8 cellular contexts compared by ENCODE assay signal in genomic region chr7:98202367-98203195, GRCh38. TPM values are rescaled to one million over a fixed set of nuclear protein-coding genes. Genes with fewer than 3 reads are reported as not detected.
DNase-seq lines count a peak whose midpoint lies in the region; ATAC-seq and TF ChIP-seq lines count a peak whose summit lies in the region.

No MANE protein-coding gene starts in this region.

- intact Hi-C loops in MCF 10A (cut with micrococcal nuclease) (no loop called here), breast epithelium (cut with DNase I; ENCODE audit: low total_unique reads) (loop anchor here (5.0 kb wide), 1 partner anchor 1080 kb away; no protein-coding TSS in a partner anchor)

- H3K27me3 ChIP-seq in breast epithelium (no peaks in the 10 kb centered on the region), MG63 (no peaks in the 10 kb centered on the region)

- no peaks in the 10 kb centered on the region for H3K36me3 ChIP-seq in breast epithelium
- no peaks in the 10 kb centered on the region for H3K36me3 ChIP-seq in MG63

- BruUV-seq in MCF 10A (replicated peaks; lab: Mats Ljungman, UMichigan): no TSS peak

- ATAC-seq in HG03520 (IDR thresholded peaks at IDR 0.05; ENCODE audit: unreplicated experiment): peak; percentile 92
- ATAC-seq in memory B cell (ENCODE audit: low read depth): peak; percentile 93

- H3K27me3 Mint-ChIP-seq in MCF 10A (ENCODE audit: insufficient read depth, unreplicated experiment) (no peaks in the 10 kb centered on the region), memory B cell (peaks cover 10% of the 10 kb centered on the region)

- no peaks in the 10 kb centered on the region for H3K4me1 ChIP-seq in breast epithelium

- DNase-seq in MCF 10A (ENCODE audit: unreplicated experiment) (no peak), breast epithelium (ENCODE audit: low spot score in 2 of 2) (no peak), memory B cell (ENCODE audit: low spot score in 2 of 2) (peak; percentile 73 to 84), MG63 (no peak), NCI-H345 treated with DMSO at 0.1 percent for 48 hours (lab: John Stamatoyannopoulos, UW; ENCODE audit: unreplicated experiment) (no peak), NCI-H2227 treated with DMSO at 0.1 percent for 48 hours (lab: John Stamatoyannopoulos, UW) (no peak)
- peak; percentile 16 to 47 for DNase-seq in activated CD4-positive, alpha-beta T cell treated with anti-CD3 and anti-CD28 coated beads, Interleukin-2, amount 50 U/mL, for 24 hours (ENCODE audit: low read depth in 1 of 2, low spot score in 1 of 2)

- no peak for TF ChIP-seq POLR2A in breast epithelium (IDR thresholded peaks at IDR 0.05)

- H3K27ac ChIP-seq in breast epithelium: no peak overlapping the region

- CTCF ChIA-PET in MCF 10A (lab: Yijun Ruan, JAX): interaction anchor here (0.7 to 1.5 kb wide), 3 partner anchors 19 to 141 kb away, joined by 3 to 5 read pairs (median 3); no protein-coding TSS in a partner anchor

- H3K4me3 Mint-ChIP-seq in MCF 10A (ENCODE audit: unreplicated experiment) (no peak overlapping the region), memory B cell (peak overlapping the region; percentile 77)

- POLR2A ChIA-PET in MCF 10A (lab: Yijun Ruan, JAX): interaction anchor here (0.7 kb wide), 1 partner anchor 26 kb away, joined by 3 read pairs; no protein-coding TSS in a partner anchor

- TF ChIP-seq CTCF in MCF 10A (IDR thresholded peaks at IDR 0.05; ENCODE audit: unreplicated experiment) (no peak), breast epithelium (IDR thresholded peaks at IDR 0.05) (no peak)

- H3K4me1 Mint-ChIP-seq in MCF 10A (ENCODE audit: insufficient read depth, unreplicated experiment): no peaks in the 10 kb centered on the region
- peaks cover 39% of the 10 kb centered on the region for H3K4me1 Mint-ChIP-seq in memory B cell

- peaks cover 28% of the 10 kb centered on the region for H3K36me3 Mint-ChIP-seq in MCF 10A (ENCODE audit: insufficient read depth, unreplicated experiment)
- peaks cover 39% of the 10 kb centered on the region for H3K36me3 Mint-ChIP-seq in memory B cell

- H3K9me3 ChIP-seq in breast epithelium: peaks cover 6 to 7% of the 10 kb centered on the region in 2 donors
- H3K9me3 ChIP-seq in MG63: no peaks in the 10 kb centered on the region

- H3K9me3 Mint-ChIP-seq in MCF 10A (ENCODE audit: unreplicated experiment) (no peaks in the 10 kb centered on the region), memory B cell (peaks cover 3% of the 10 kb centered on the region)

- H3K4me3 ChIP-seq in breast epithelium (no peak overlapping the region), MG63 (no peak overlapping the region)

- H3K27ac Mint-ChIP-seq in MCF 10A (ENCODE audit: low read depth, unreplicated experiment) (peak overlapping the region; percentile 5), memory B cell (peak overlapping the region; percentile 86)

RNA-seq across cellular contexts. Expression of gene BHLHA15, which starts 8.7 kb away (rescaled TPM):
- total RNA-seq in MCF 10A (2022) (3.2 and 6.0 TPM in 2 replicates), breast epithelium (1 to 10 TPM in 1 of 3 donors, under 1 TPM in 1, not detected in 1; 0.59 to 2.3 TPM)
- 0.74 TPM in 1 of 2 replicates, not detected in the other for total RNA-seq in MG63 (2014; rRNA removed; shearing (Covaris generic); ENCODE audit: low replicate concordance)

RNA-seq across cellular contexts. Expression of gene TECPR1, which starts 49.5 kb away (rescaled TPM):
- total RNA-seq in MCF 10A (2022): 15.4 and 21.1 TPM in 2 replicates
- total RNA-seq in breast epithelium: 10 to 100 TPM; 14.7 to 29.7 (median 28.8) TPM
- total RNA-seq in MG63 (2014; rRNA removed; shearing (Covaris generic); ENCODE audit: low replicate concordance): 4.8 and 9.5 TPM in 2 replicates

Comparison
In these comparisons a context has a peak if more than half of its experiments do, and no peak if none do; other contexts are left out.
1. DNase-seq: peak in activated CD4-positive, alpha-beta T cell treated with anti-CD3 and anti-CD28 coated beads, Interleukin-2, amount 50 U/mL, for 24 hours (2 of 2) and memory B cell (2 of 2); none in MCF 10A (single experiment), breast epithelium (0 of 2), MG63 (single experiment), NCI-H345 treated with DMSO at 0.1 percent for 48 hours (single experiment) and NCI-H2227 treated with DMSO at 0.1 percent for 48 hours (single experiment).